In genomic region chr12:115228434-115228833, GRCh38 we compare ENCODE assay signal across 28 cellular contexts.
"Had no signal": no experiment of that assay in that cellular context is flagged by ENCODE, and none has a peak within 500 bp of the region (broad histone marks: within the 10 kb centered on the region; RNA-seq: fewer than 3 reads in every experiment).

No MANE protein-coding gene starts in this region.

- FAIRE-seq: RCC 7860 had no signal

- H3K36me3 ChIP-seq: WERI-Rb-1 had no signal

- H3K9me3 Mint-ChIP-seq: activated CD8-positive, alpha-beta T cell treated with anti-CD3 and anti-CD28 coated beads for 36 hours; activated T-helper 17 cell treated with anti-CD3 and anti-CD28 coated beads, Interleukin-2, amount 50 U/mL, for 72 hours had no signal

- H3K36me3 Mint-ChIP-seq: activated naive CD8-positive, alpha-beta T cell treated with anti-CD3 and anti-CD28 coated beads for 36 hours had no signal

- H3K27ac Mint-ChIP-seq: activated CD8-positive, alpha-beta T cell treated with anti-CD3 and anti-CD28 coated beads for 36 hours; activated naive CD8-positive, alpha-beta T cell treated with anti-CD3 and anti-CD28 coated beads for 36 hours; activated T-cell treated with anti-CD3 and anti-CD28 coated beads, Interleukin-2, amount 50 U/mL, for 72 hours; activated T-helper 17 cell treated with anti-CD3 and anti-CD28 coated beads, Interleukin-2, amount 50 U/mL, for 72 hours had no signal

- H3K4me3 Mint-ChIP-seq: activated CD8-positive, alpha-beta T cell treated with anti-CD3 and anti-CD28 coated beads for 36 hours; activated naive CD8-positive, alpha-beta T cell treated with anti-CD3 and anti-CD28 coated beads for 36 hours; activated T-cell treated with anti-CD3 and anti-CD28 coated beads, Interleukin-2, amount 50 U/mL, for 72 hours; activated T-helper 17 cell treated with anti-CD3 and anti-CD28 coated beads, Interleukin-2, amount 50 U/mL, for 72 hours had no signal

- H3K9ac ChIP-seq: KMS-11 had no signal

- DNase-seq: activated CD4-positive, alpha-beta T cell treated with anti-CD3 and anti-CD28 coated beads for 1 hour; activated CD4-positive, alpha-beta T cell treated with anti-CD3 and anti-CD28 coated beads for 48 hours; activated CD4-positive, CD25-positive, alpha-beta regulatory T cell; activated CD8-positive, alpha-beta T cell treated with anti-CD3 and anti-CD28 coated beads for 36 hours; activated effector memory CD4-positive, alpha-beta T cell treated with anti-CD3 and anti-CD28 coated beads, Interleukin-2, amount 50 U/mL, for 16 hours; activated naive CD4-positive, alpha-beta T cell; activated naive CD4-positive, alpha-beta T cell treated with anti-CD3 and anti-CD28 coated beads, Interleukin-2, amount 50 U/mL, for 16 hours; activated naive CD8-positive, alpha-beta T cell treated with anti-CD3 and anti-CD28 coated beads for 36 hours; activated T-cell treated with anti-CD3 and anti-CD28 coated beads, Interleukin-2, amount 50 U/mL, for 1 hour; activated T-cell treated with anti-CD3 and anti-CD28 coated beads, Interleukin-2, amount 50 U/mL, for 72 hours; amniotic stem cell; aorta; MM.1S; MV-4-11; NCI-H1092; NCI-H1436 treated with DMSO at 0.1 percent for 48 hours; NCI-H1694 treated with DMSO at 0.1 percent for 48 hours; NCI-H2029; NCI-H345; NCI-H524 treated with DMSO at 0.1 percent for 48 hours; SIG-M5; T1000; WERI-Rb-1 had no signal

- H3K4me2 ChIP-seq: KMS-11 had no signal

- H3K27me3 Mint-ChIP-seq: activated CD8-positive, alpha-beta T cell treated with anti-CD3 and anti-CD28 coated beads for 36 hours; activated naive CD8-positive, alpha-beta T cell treated with anti-CD3 and anti-CD28 coated beads for 36 hours; activated T-helper 17 cell treated with anti-CD3 and anti-CD28 coated beads, Interleukin-2, amount 50 U/mL, for 72 hours had no signal

- H3K27ac ChIP-seq: KMS-11, RWPE1, WERI-Rb-1 had no signal

- ATAC-seq: activated CD8-positive, alpha-beta T cell treated with anti-CD3 and anti-CD28 coated beads for 36 hours; activated T-cell treated with anti-CD3 and anti-CD28 coated beads, Interleukin-2, amount 50 U/mL, for 72 hours; activated T-helper 17 cell treated with anti-CD3 and anti-CD28 coated beads, Interleukin-2, amount 50 U/mL, for 72 hours; Right ventricle myocardium inferior had no signal

- H3K4me1 Mint-ChIP-seq: activated naive CD8-positive, alpha-beta T cell treated with anti-CD3 and anti-CD28 coated beads for 36 hours; activated T-helper 17 cell treated with anti-CD3 and anti-CD28 coated beads, Interleukin-2, amount 50 U/mL, for 72 hours had no signal
